Comparison of ENCODE assay signal across 10 cellular contexts in the genomic region with DNA sequence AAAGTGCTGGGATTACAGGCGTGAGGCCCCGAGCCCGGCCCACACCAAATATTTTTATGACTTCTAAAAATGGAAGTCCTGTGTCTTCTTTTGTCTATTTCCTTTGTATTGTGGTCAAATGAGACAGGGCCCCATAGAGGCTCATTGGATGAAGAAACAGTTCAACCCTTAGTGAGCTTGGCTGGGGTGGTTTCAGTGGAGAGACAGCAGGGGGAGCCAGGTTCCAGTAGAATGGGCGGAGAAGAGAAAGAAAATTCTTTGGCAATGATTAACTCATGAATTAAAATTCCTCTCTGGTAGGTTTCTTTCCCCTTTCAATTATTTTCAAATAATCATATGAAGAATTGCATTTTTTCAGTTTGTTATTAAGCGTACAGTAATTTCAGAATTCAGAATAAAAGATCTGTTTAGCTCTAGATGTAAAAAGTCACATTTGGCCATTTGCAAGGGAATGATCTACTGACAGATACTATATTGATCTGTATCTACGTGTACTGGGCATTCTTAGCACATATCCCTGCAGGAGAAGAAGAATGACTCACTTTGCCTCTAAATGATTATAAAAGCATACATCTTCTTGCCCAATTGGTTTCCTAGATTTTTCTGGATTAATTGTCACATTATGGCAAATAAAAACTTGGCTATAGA. TPM values are rescaled to one million over a fixed set of nuclear protein-coding genes. Genes with fewer than 3 reads are reported as not detected.
A peak's percentile ranks its signal among the peaks of the same experiment; 100 is the strongest.
DNase-seq lines count a peak whose midpoint lies in the region; FAIRE-seq and TF ChIP-seq lines count a peak whose summit lies in the region.
"Had no signal": no experiment of that assay in that cellular context is flagged by ENCODE, and none has a peak within 500 bp of the region (broad histone marks: within the 10 kb centered on the region; RNA-seq: fewer than 3 reads in every experiment).

No MANE protein-coding gene starts in this region.

- H3K27me3 Mint-ChIP-seq in astrocyte (ENCODE audit: low read depth, unreplicated experiment) (no peaks in the 10 kb centered on the region), nephron (ENCODE audit: low read depth) (peaks cover 3% of the 10 kb centered on the region)

- H3K4me1 ChIP-seq in KMS-11 (ENCODE audit: low read depth, poor library complexity, severe bottlenecking) (no peaks in the 10 kb centered on the region), astrocyte (ENCODE audit: insufficient read depth, low read length) (no peaks in the 10 kb centered on the region)

- H3K9me3 Mint-ChIP-seq in astrocyte (ENCODE audit: unreplicated experiment) (peaks cover 2% of the 10 kb centered on the region), nephron (peaks cover 2% of the 10 kb centered on the region)

- peak; percentile 26 for FAIRE-seq in astrocyte (lab: Jason Lieb, UNC)

- H3K36me3 ChIP-seq in KMS-11 (ENCODE audit: insufficient read depth): no peaks in the 10 kb centered on the region
- H3K36me3 ChIP-seq in astrocyte (ENCODE audit: insufficient read depth, low read length): no peaks in the 10 kb centered on the region

- H3K36me3 Mint-ChIP-seq in astrocyte (ENCODE audit: low read depth, unreplicated experiment) (no peaks in the 10 kb centered on the region), nephron (ENCODE audit: low read depth) (no peaks in the 10 kb centered on the region)

- no peaks in the 10 kb centered on the region for H4K20me1 ChIP-seq in KMS-11 (ENCODE audit: insufficient read depth)
- no peaks in the 10 kb centered on the region for H4K20me1 ChIP-seq in astrocyte (ENCODE audit: insufficient read depth, low read length)

- no peak overlapping the region for H3K4me3 Mint-ChIP-seq in astrocyte (ENCODE audit: unreplicated experiment)
- no peak overlapping the region for H3K4me3 Mint-ChIP-seq in nephron

- no peak overlapping the region for H3K4me3 ChIP-seq in KMS-11 (IDR thresholded peaks at IDR 0.05; ENCODE audit: insufficient read depth, low read depth, low read length)
- H3K4me3 ChIP-seq in astrocyte (ENCODE audit: insufficient read depth, low read depth, low read length): no peak overlapping the region

- H3K27me3 ChIP-seq in KMS-11 (ENCODE audit: insufficient read depth, low read depth) (no peaks in the 10 kb centered on the region), astrocyte (ENCODE audit: insufficient read depth, low read length) (no peaks in the 10 kb centered on the region)

- no peak overlapping the region for H3K4me2 ChIP-seq in KMS-11
- no peak overlapping the region for H3K4me2 ChIP-seq in astrocyte (ENCODE audit: low read length)

- no peak overlapping the region for H2AFZ ChIP-seq in KMS-11 (ENCODE audit: low read depth)
- H2AFZ ChIP-seq in astrocyte (ENCODE audit: low read depth, low read length): no peak overlapping the region

- H3K9ac ChIP-seq in KMS-11 (no peak overlapping the region), astrocyte (ENCODE audit: low read length) (no peak overlapping the region)

- H3K4me1 Mint-ChIP-seq in astrocyte (ENCODE audit: low read depth, unreplicated experiment) (peaks cover 27% of the 10 kb centered on the region), nephron (no peaks in the 10 kb centered on the region)

- peak; percentile 28; the same call in 1 of the 2 replicates for TF ChIP-seq CTCF in KMS-11 (conservative IDR thresholded peaks at IDR 0.05; ENCODE audit: low read depth, low read length)
- TF ChIP-seq CTCF in astrocyte (IDR thresholded peaks at IDR 0.05; ENCODE audit: insufficient read depth, low read depth, low read length): no peak
- TF ChIP-seq CTCF in nephron (IDR thresholded peaks at IDR 0.05; ENCODE audit: unreplicated experiment in 3 of 3): peak in 2 of 3 experiments; percentile 21 to 24

- H3K27ac Mint-ChIP-seq in astrocyte (ENCODE audit: unreplicated experiment) (peak overlapping the region; percentile 85), nephron (no peak overlapping the region)

- H3K27ac ChIP-seq in KMS-11 (no peak overlapping the region), astrocyte (ENCODE audit: low read depth, low read length) (no peak overlapping the region)

- H3K79me2 ChIP-seq in KMS-11 (ENCODE audit: insufficient read depth, low read depth) (no peaks in the 10 kb centered on the region), astrocyte (ENCODE audit: insufficient read depth, low read length) (no peaks in the 10 kb centered on the region)

- peak; percentile 36 for DNase-seq in ELF-1 (ENCODE audit: low read depth, low spot score)
- no peak for DNase-seq in astrocyte (ENCODE audit: low read depth)
- no peak for DNase-seq in dermis blood vessel endothelial cell
- DNase-seq in activated CD4-positive, CD25-positive, alpha-beta regulatory T cell (lab: John Stamatoyannopoulos, UW): no peak
- DNase-seq in activated CD4-positive, alpha-beta T cell treated with anti-CD3 and anti-CD28 coated beads for 48 hours: no peak
- DNase-seq in NCI-H345 treated with DMSO at 0.1 percent for 48 hours (lab: John Stamatoyannopoulos, UW; ENCODE audit: unreplicated experiment): no peak
- DNase-seq: activated naive CD4-positive, alpha-beta T cell treated with Interleukin-2 at 50 U/mL for 16 hours; NCI-H446 had no signal

- no peaks in the 10 kb centered on the region for H3K9me3 ChIP-seq in astrocyte (ENCODE audit: insufficient read depth, low read depth, low read length)

RNA-seq across cellular contexts. Expression of a gene that starts 43.2 kb away (rescaled TPM):
- total RNA-seq in astrocyte: not detected in 2 replicates
- total RNA-seq in dermis blood vessel endothelial cell: under 0.01 TPM in 1 of 2 replicates, not detected in the other
